In genomic region chr16:56608043-56608875, GRCh38 we compare ENCODE assay signal across 8 cellular contexts. TPM values are rescaled to one million over a fixed set of nuclear protein-coding genes. Genes with fewer than 3 reads are reported as not detected.
DNase-seq lines count a peak whose midpoint lies in the region; ATAC-seq and TF ChIP-seq lines count a peak whose summit lies in the region.

TSS of gene MT2A (plus strand) at chr16:56608584. CDS start at chr16:56608656, 72 bp downstream.

- H3K27ac ChIP-seq in DOHH2 (ENCODE audit: low read depth, low read length), result no peak within 1 kb of the TSS
- peak within 1 kb of the TSS; percentile 59 for H3K27ac ChIP-seq in KOPT-K1 (ENCODE audit: low read depth, low read length, poor library complexity, severe bottlenecking)

- H3K27me3 Mint-ChIP-seq in naive thymus-derived CD8-positive, alpha-beta T cell, result no peaks in the 10 kb centered on the region

- no peaks in the 10 kb centered on the region for H3K79me2 ChIP-seq in DOHH2 (ENCODE audit: control insufficient read depth, low read length)

- peak; percentile 82 for ATAC-seq in GM21825 (IDR thresholded peaks at IDR 0.05; ENCODE audit: unreplicated experiment)
- peak; percentile 72 to 89 for ATAC-seq in naive thymus-derived CD8-positive, alpha-beta T cell

- H3K4me3 ChIP-seq in DOHH2 (ENCODE audit: low read length), result peak within 1 kb of the TSS; percentile 68

- POLR2A ChIA-PET in naive thymus-derived CD8-positive, alpha-beta T cell (lab: Charles Lee), result interaction anchor here (0.5 to 5.6 kb wide), 19 partner anchors 8 to 667 kb away, joined by 3 to 50 read pairs (median 6); partner anchors contain the start of genes BBS2, HERPUD1, MT1A and MT1E

- peaks cover 30 to 59% (median 54%) of the 10 kb centered on the region in 4 donors for H3K4me1 Mint-ChIP-seq in naive thymus-derived CD8-positive, alpha-beta T cell

- H3K9me2 ChIP-seq in DOHH2 (replicated peaks; ENCODE audit: control insufficient read depth, low read length), result no peaks in the 10 kb centered on the region

- no peak for TF ChIP-seq CTCF in DOHH2 (IDR thresholded peaks at IDR 0.05; ENCODE audit: low read depth, low read length, poor library complexity, severe bottlenecking)

- no peaks in the 10 kb centered on the region for H3F3A ChIP-seq in DOHH2 (ENCODE audit: control insufficient read depth, insufficient read depth)

- peak within 1 kb of the TSS; percentile 86 to 100 (median 96) for H3K4me3 Mint-ChIP-seq in naive thymus-derived CD8-positive, alpha-beta T cell

- H3K27ac Mint-ChIP-seq in naive thymus-derived CD8-positive, alpha-beta T cell, result peak within 1 kb of the TSS; percentile 91 to 99 (median 96)

- H3K4me2 ChIP-seq in DOHH2 (ENCODE audit: low read length), result peak within 1 kb of the TSS; percentile 83

- no peaks in the 10 kb centered on the region for H3K36me3 Mint-ChIP-seq in naive thymus-derived CD8-positive, alpha-beta T cell

- H3K9me3 ChIP-seq in DOHH2 (ENCODE audit: control insufficient read depth, insufficient read depth, low read length) (no peaks in the 10 kb centered on the region), KOPT-K1 (ENCODE audit: insufficient read depth, low read length, poor library complexity, severe bottlenecking) (no peaks in the 10 kb centered on the region)

- H3K4me1 ChIP-seq in DOHH2 (ENCODE audit: control insufficient read depth, low read length), result peaks cover 27% of the 10 kb centered on the region

- peaks cover 16% of the 10 kb centered on the region for H3K27me3 ChIP-seq in DOHH2 (ENCODE audit: control insufficient read depth, low read length)

- H4K20me1 ChIP-seq in DOHH2 (ENCODE audit: control insufficient read depth, insufficient read depth, low read depth, low read length), result no peaks in the 10 kb centered on the region

- H3K36me3 ChIP-seq in DOHH2 (ENCODE audit: control insufficient read depth, low read length), result no peaks in the 10 kb centered on the region
- no peaks in the 10 kb centered on the region for H3K36me3 ChIP-seq in KOPT-K1 (ENCODE audit: insufficient read depth, low read length)

- no peaks in the 10 kb centered on the region for H3K9me3 Mint-ChIP-seq in naive thymus-derived CD8-positive, alpha-beta T cell

- DNase-seq in RPMI8226 (peak; percentile 97), fibroblast of gingiva (ENCODE audit: low read depth) (peak; percentile 97)
- DNase-seq in activated T-helper 1 cell treated with anti-CD3 and anti-CD28 coated beads, Interleukin-2, amount 50 U/mL, for 16 hours (ENCODE audit: low read depth in 1 of 2, low spot score in 1 of 2), result peak; percentile 66 to 78
- peak; percentile 74 to 89 (median 80) for DNase-seq in naive thymus-derived CD8-positive, alpha-beta T cell
- peak; percentile 68 to 83 (median 74) for DNase-seq in stimulated activated naive CD4-positive, alpha-beta T cell (lab: John Stamatoyannopoulos, UW)

RNA-seq across cellular contexts. Expression of gene MT2A, which starts in this region (rescaled TPM):
- 10 to 100 TPM; 32.3 to 39.0 TPM for total RNA-seq in naive thymus-derived CD8-positive, alpha-beta T cell
- 100 to 1,000 TPM; 248 to 303 (median 294) TPM for polyA plus RNA-seq in naive thymus-derived CD8-positive, alpha-beta T cell
